Comparison of ENCODE assay signal across 1 cellular context in genomic region chr12:113422030-113422900, GRCh38.
TF ChIP-seq lines count a peak whose summit lies in the region.

SDSL (plus strand) TSS chr12:113422380; CDS start chr12:113427983, 5,603 bp downstream.

TF ChIP-seq in HepG2, 621 proteins besides CTCF, POLR2A, EP300 and RAD21 (continued from another document and continues in another):
- no peak for TF ChIP-seq SCMH1 (CRISPR knock-in tag; IDR thresholded peaks at IDR 0.05; ENCODE audit: borderline replicate concordance)
- no peak for TF ChIP-seq SMARCC2 (IDR thresholded peaks at IDR 0.05)
- TF ChIP-seq ZC3H4 (CRISPR knock-in tag; IDR thresholded peaks at IDR 0.05; ENCODE audit: borderline replicate concordance), result no peak
- no peak for TF ChIP-seq CHD4 (IDR thresholded peaks at IDR 0.05; ENCODE audit: borderline replicate concordance, low read length)
- TF ChIP-seq RFX5 (IDR thresholded peaks at IDR 0.05; ENCODE audit: low read depth, low read length), result no peak
- TF ChIP-seq ZBTB7A (CRISPR knock-in tag; IDR thresholded peaks at IDR 0.05), result no peak
- no peak for TF ChIP-seq CREB1 (IDR thresholded peaks at IDR 0.05)
- no peak for TF ChIP-seq CREB1 (CRISPR knock-in tag; IDR thresholded peaks at IDR 0.05)
- TF ChIP-seq THAP11 (CRISPR knock-in tag; IDR thresholded peaks at IDR 0.05), result peak; percentile 47; the same call in 1 of the 2 replicates
- peak; percentile 70 for TF ChIP-seq PHF8 (CRISPR knock-in tag; IDR thresholded peaks at IDR 0.05)
- TF ChIP-seq ZBTB43 (CRISPR knock-in tag; conservative IDR thresholded peaks at IDR 0.05), result no peak
- no peak; the same call in 1 of the 2 replicates for TF ChIP-seq ARID4A (CRISPR knock-in tag; IDR thresholded peaks at IDR 0.05; ENCODE audit: borderline replicate concordance)
- TF ChIP-seq ZNF24 (IDR thresholded peaks at IDR 0.05), result no peak
- TF ChIP-seq CAMTA2 (CRISPR knock-in tag; IDR thresholded peaks at IDR 0.05; ENCODE audit: borderline replicate concordance), result no peak
- no peak for TF ChIP-seq HIC2 (CRISPR knock-in tag; IDR thresholded peaks at IDR 0.05; ENCODE audit: low read depth)
- no peak for TF ChIP-seq ZEB1 (IDR thresholded peaks at IDR 0.05; ENCODE audit: insufficient replicate concordance, low read depth)
- TF ChIP-seq ZSCAN31 (CRISPR knock-in tag; IDR thresholded peaks at IDR 0.05; ENCODE audit: low read depth), result 0 out of 2 replicates have a peak, but pooled peaks have one; percentile 47
- TF ChIP-seq KDM4B (CRISPR knock-in tag; IDR thresholded peaks at IDR 0.05), result no peak
- TF ChIP-seq BATF2 (CRISPR knock-in tag; IDR thresholded peaks at IDR 0.05), result no peak
- TF ChIP-seq CERS6 (CRISPR knock-in tag; IDR thresholded peaks at IDR 0.05), result no peak
- no peak for TF ChIP-seq ISX (CRISPR knock-in tag; conservative IDR thresholded peaks at IDR 0.05)
- TF ChIP-seq ATF3 (CRISPR knock-in tag; IDR thresholded peaks at IDR 0.05), result 0 out of 2 replicates have a peak, but pooled peaks have one; percentile 42
- TF ChIP-seq FOXO4 (CRISPR knock-in tag; conservative IDR thresholded peaks at IDR 0.05), result no peak
- TF ChIP-seq CCDC6 (CRISPR knock-in tag; IDR thresholded peaks at IDR 0.05), result no peak
- TF ChIP-seq ZNF230 (CRISPR knock-in tag; IDR thresholded peaks at IDR 0.05), result no peak
- TF ChIP-seq ATF4 (CRISPR knock-in tag; IDR thresholded peaks at IDR 0.05), result no peak
- no peak for TF ChIP-seq TSC22D2 (CRISPR knock-in tag; IDR thresholded peaks at IDR 0.05; ENCODE audit: borderline replicate concordance)
- TF ChIP-seq GTF3A (CRISPR knock-in tag; conservative IDR thresholded peaks at IDR 0.05), result no peak
- TF ChIP-seq CCAR2 (optimal IDR thresholded peaks at IDR 0.05; ENCODE audit: low read depth, low read length), result no peak
- no peak for TF ChIP-seq ZNF577 (CRISPR knock-in tag; IDR thresholded peaks at IDR 0.05; ENCODE audit: borderline replicate concordance, low read depth)
- TF ChIP-seq PCBP1 (IDR thresholded peaks at IDR 0.05; ENCODE audit: borderline replicate concordance, low read depth, low read length), result no peak
- no peak for TF ChIP-seq SIN3B (IDR thresholded peaks at IDR 0.05; ENCODE audit: low read length)
- no peak for TF ChIP-seq ZNF800 (CRISPR knock-in tag; IDR thresholded peaks at IDR 0.05)
- 0 out of 2 replicates have a peak, but pooled peaks have one; percentile 16 for TF ChIP-seq ZNF574 (CRISPR knock-in tag; IDR thresholded peaks at IDR 0.05)
- TF ChIP-seq ZNF446 (CRISPR knock-in tag; IDR thresholded peaks at IDR 0.05), result no peak
- no peak for TF ChIP-seq REPIN1 (CRISPR knock-in tag; IDR thresholded peaks at IDR 0.05; ENCODE audit: borderline replicate concordance, low read depth)
- TF ChIP-seq FOXO1 (CRISPR knock-in tag; IDR thresholded peaks at IDR 0.05), result no peak
- TF ChIP-seq RBM22 (optimal IDR thresholded peaks at IDR 0.05; ENCODE audit: low read length), result no peak
- TF ChIP-seq THYN1 (CRISPR knock-in tag; IDR thresholded peaks at IDR 0.05; ENCODE audit: borderline replicate concordance, low read depth), result no peak
- no peak for TF ChIP-seq ZNF460 (CRISPR knock-in tag; IDR thresholded peaks at IDR 0.05; ENCODE audit: borderline replicate concordance)
- TF ChIP-seq ZNF354B (CRISPR knock-in tag; IDR thresholded peaks at IDR 0.05), result no peak
